20 cellular contexts compared by ENCODE assay signal in genomic region chr2:236685979-236686520, GRCh38.
"Had no signal": no experiment of that assay in that cellular context is flagged by ENCODE, and none has a peak within 500 bp of the region (broad histone marks: within the 10 kb centered on the region; RNA-seq: fewer than 3 reads in every experiment).

No MANE protein-coding gene starts in this region.

- H3K27ac Mint-ChIP-seq: activated CD4-positive, alpha-beta T cell treated with anti-CD3 and anti-CD28 coated beads for 36 hours; activated naive CD4-positive, alpha-beta T cell treated with anti-CD3 and anti-CD28 coated beads for 36 hours; activated naive CD8-positive, alpha-beta T cell treated with anti-CD3 and anti-CD28 coated beads, Interleukin-2, amount 50 U/mL, for 24 hours; activated T-helper 2 cell treated with anti-CD3 and anti-CD28 coated beads, Interferon-gamma antibody, Interleukin-2, Interleukin-4, amounts not matched to agents 10 μg/mL and 5 μg/mL and 100 μg/mL, durations not matched to agents 14 hours and 24 hours and 36 hours; dendritic cell treated with granulocyte-macrophage colony-stimulating factor and Interleukin-4, amounts not matched to agents 40 ng/mL and 50 ng/mL, for 4 days; nephron progenitor cell; WTC11 had no signal

- H3K9me3 Mint-ChIP-seq: activated naive CD4-positive, alpha-beta T cell treated with anti-CD3 and anti-CD28 coated beads for 36 hours; activated naive CD8-positive, alpha-beta T cell treated with anti-CD3 and anti-CD28 coated beads, Interleukin-2, amount 50 U/mL, for 24 hours; activated T-cell treated with anti-CD3 and anti-CD28 coated beads, Interleukin-2, amount 50 U/mL, for 4 hours; activated T-helper 2 cell treated with anti-CD3 and anti-CD28 coated beads, Interferon-gamma antibody, Interleukin-2, Interleukin-4, amounts not matched to agents 10 μg/mL and 5 μg/mL and 100 μg/mL, durations not matched to agents 14 hours and 24 hours and 36 hours; dendritic cell treated with granulocyte-macrophage colony-stimulating factor and Interleukin-4, amounts not matched to agents 40 ng/mL and 50 ng/mL, for 4 days; nephron progenitor cell had no signal

- H3K4me3 Mint-ChIP-seq: activated CD4-positive, alpha-beta T cell treated with anti-CD3 and anti-CD28 coated beads for 36 hours; activated naive CD4-positive, alpha-beta T cell treated with anti-CD3 and anti-CD28 coated beads for 36 hours; activated naive CD8-positive, alpha-beta T cell treated with anti-CD3 and anti-CD28 coated beads, Interleukin-2, amount 50 U/mL, for 24 hours; activated T-cell treated with anti-CD3 and anti-CD28 coated beads, Interleukin-2, amount 50 U/mL, for 4 hours; dendritic cell treated with granulocyte-macrophage colony-stimulating factor and Interleukin-4, amounts not matched to agents 40 ng/mL and 50 ng/mL, for 4 days; nephron progenitor cell; WTC11 had no signal

- DNase-seq: activated CD4-positive, alpha-beta T cell treated with anti-CD3 and anti-CD28 coated beads for 36 hours; activated CD4-positive, alpha-beta T cell treated with anti-CD3 and anti-CD28 coated beads, Interleukin-2, amount 50 U/mL, for 48 hours; activated CD8-positive, alpha-beta memory T cell treated with anti-CD3 and anti-CD28 coated beads, Interleukin-2, amount 50 U/mL, for 48 hours; activated naive CD4-positive, alpha-beta T cell treated with anti-CD3 and anti-CD28 coated beads for 36 hours; activated naive CD8-positive, alpha-beta T cell treated with anti-CD3 and anti-CD28 coated beads, Interleukin-2, amount 50 U/mL, for 24 hours; activated T-cell treated with anti-CD3 and anti-CD28 coated beads, Interleukin-2, amount 50 U/mL, for 4 hours; effector CD4-positive, alpha-beta T cell; erythroblast; foreskin fibroblast; lower lobe of right lung; nephron progenitor cell; stimulated activated CD4-positive, alpha-beta T cell treated with anti-CD3 and anti-CD28 coated beads, Interleukin-2, amount 100 ng/mL, for 48 hours; stimulated activated CD8-positive, alpha-beta memory T cell treated with anti-CD3 and anti-CD28 coated beads, Interleukin-4, amount 100 ng/mL, for 48 hours; stimulated activated naive CD4-positive, alpha-beta T cell; T-helper 9 cell had no signal

- H3K36me3 Mint-ChIP-seq: WTC11 had no signal

- ATAC-seq: activated CD4-positive, alpha-beta T cell treated with anti-CD3 and anti-CD28 coated beads for 36 hours; activated naive CD8-positive, alpha-beta T cell treated with anti-CD3 and anti-CD28 coated beads, Interleukin-2, amount 50 U/mL, for 24 hours; activated T-cell treated with anti-CD3 and anti-CD28 coated beads, Interleukin-2, amount 50 U/mL, for 4 hours; left lobe of liver; lower lobe of right lung; WTC11 had no signal

- FAIRE-seq: endometrium had no signal

- H3K4me1 Mint-ChIP-seq: activated CD4-positive, alpha-beta T cell treated with anti-CD3 and anti-CD28 coated beads for 36 hours; activated naive CD8-positive, alpha-beta T cell treated with anti-CD3 and anti-CD28 coated beads, Interleukin-2, amount 50 U/mL, for 24 hours had no signal
